ENCODE assay signal across 1 cellular context in the genomic region with DNA sequence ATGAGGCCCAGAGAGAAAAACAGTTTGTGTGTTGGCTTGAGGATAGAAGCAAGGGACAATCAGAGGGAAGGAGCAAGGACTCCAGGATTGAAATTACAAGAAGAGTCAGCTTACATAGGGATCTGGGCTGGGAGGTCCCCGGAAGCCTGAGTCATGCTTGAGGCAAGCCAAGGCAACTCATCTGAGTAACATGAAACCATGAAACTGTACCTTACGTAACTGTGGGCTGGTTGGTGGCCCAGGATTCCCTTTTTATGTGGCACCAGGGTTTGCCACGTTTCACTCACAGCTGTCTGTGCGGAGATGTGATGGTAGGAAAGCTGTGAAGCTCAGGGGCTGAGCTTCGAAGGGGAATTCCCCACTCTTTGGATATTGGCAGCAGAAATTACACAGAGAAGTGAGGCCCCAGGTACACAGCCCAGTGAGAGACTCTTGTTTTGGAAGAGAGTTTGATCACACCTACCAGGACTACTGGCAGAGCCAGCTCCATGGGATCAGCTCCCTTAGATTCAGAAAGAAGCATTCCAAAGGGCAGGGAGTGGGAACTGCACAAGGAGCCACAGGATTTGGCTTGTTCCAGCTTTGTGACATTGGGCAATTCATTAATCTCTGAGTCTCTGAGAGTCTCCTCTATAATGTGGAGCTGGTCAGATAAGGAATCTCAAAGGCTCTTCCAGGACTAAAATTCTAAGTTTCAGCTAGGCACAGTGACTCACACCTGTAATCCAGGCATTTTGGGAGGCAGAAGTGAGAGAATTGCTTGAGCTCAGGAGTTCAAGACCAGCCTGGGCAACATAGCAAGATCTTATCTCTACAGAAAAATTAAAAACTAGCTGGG.
TF ChIP-seq lines count a peak whose summit lies in the region.

No MANE protein-coding gene starts in this region.

TF ChIP-seq in GM12878, 131 proteins besides CTCF, POLR2A, EP300 and RAD21 (continued from another document):
- peak; percentile 37; the same call in 1 of the 2 replicates for TF ChIP-seq CREB1 (IDR thresholded peaks at IDR 0.05; ENCODE audit: low read depth)
- TF ChIP-seq SRF (IDR thresholded peaks at IDR 0.05; ENCODE audit: low read depth in 2 of 2, low read length in 2 of 2), result no peak
- no peak for TF ChIP-seq NFXL1 (IDR thresholded peaks at IDR 0.05; ENCODE audit: borderline replicate concordance)
- TF ChIP-seq KDM1A (IDR thresholded peaks at IDR 0.05; ENCODE audit: borderline replicate concordance), result no peak
- no peak for TF ChIP-seq SIX5 (IDR thresholded peaks at IDR 0.05; ENCODE audit: low read depth, low read length, severe bottlenecking)
- no peak for TF ChIP-seq STAT1 (conservative IDR thresholded peaks at IDR 0.05)
- TF ChIP-seq TAF1 (IDR thresholded peaks at IDR 0.05; ENCODE audit: borderline replicate concordance, low read depth, low read length), result no peak
- no peak for TF ChIP-seq SMAD5 (IDR thresholded peaks at IDR 0.05; ENCODE audit: low read depth)
- TF ChIP-seq RBBP5 (conservative IDR thresholded peaks at IDR 0.05), result no peak
- TF ChIP-seq SUPT20H (IDR thresholded peaks at IDR 0.05; ENCODE audit: borderline replicate concordance, control insufficient read depth, low read depth, low read length), result no peak
- TF ChIP-seq, protein P1, sequence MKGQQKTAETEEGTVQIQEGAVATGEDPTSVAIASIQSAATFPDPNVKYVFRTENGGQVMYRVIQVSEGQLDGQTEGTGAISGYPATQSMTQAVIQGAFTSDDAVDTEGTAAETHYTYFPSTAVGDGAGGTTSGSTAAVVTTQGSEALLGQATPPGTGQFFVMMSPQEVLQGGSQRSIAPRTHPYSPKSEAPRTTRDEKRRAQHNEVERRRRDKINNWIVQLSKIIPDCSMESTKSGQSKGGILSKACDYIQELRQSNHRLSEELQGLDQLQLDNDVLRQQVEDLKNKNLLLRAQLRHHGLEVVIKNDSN (IDR thresholded peaks at IDR 0.05; ENCODE audit: borderline replicate concordance, extremely low read length, insufficient read depth, low read depth, low read length), result no peak
- TF ChIP-seq, protein P2, sequence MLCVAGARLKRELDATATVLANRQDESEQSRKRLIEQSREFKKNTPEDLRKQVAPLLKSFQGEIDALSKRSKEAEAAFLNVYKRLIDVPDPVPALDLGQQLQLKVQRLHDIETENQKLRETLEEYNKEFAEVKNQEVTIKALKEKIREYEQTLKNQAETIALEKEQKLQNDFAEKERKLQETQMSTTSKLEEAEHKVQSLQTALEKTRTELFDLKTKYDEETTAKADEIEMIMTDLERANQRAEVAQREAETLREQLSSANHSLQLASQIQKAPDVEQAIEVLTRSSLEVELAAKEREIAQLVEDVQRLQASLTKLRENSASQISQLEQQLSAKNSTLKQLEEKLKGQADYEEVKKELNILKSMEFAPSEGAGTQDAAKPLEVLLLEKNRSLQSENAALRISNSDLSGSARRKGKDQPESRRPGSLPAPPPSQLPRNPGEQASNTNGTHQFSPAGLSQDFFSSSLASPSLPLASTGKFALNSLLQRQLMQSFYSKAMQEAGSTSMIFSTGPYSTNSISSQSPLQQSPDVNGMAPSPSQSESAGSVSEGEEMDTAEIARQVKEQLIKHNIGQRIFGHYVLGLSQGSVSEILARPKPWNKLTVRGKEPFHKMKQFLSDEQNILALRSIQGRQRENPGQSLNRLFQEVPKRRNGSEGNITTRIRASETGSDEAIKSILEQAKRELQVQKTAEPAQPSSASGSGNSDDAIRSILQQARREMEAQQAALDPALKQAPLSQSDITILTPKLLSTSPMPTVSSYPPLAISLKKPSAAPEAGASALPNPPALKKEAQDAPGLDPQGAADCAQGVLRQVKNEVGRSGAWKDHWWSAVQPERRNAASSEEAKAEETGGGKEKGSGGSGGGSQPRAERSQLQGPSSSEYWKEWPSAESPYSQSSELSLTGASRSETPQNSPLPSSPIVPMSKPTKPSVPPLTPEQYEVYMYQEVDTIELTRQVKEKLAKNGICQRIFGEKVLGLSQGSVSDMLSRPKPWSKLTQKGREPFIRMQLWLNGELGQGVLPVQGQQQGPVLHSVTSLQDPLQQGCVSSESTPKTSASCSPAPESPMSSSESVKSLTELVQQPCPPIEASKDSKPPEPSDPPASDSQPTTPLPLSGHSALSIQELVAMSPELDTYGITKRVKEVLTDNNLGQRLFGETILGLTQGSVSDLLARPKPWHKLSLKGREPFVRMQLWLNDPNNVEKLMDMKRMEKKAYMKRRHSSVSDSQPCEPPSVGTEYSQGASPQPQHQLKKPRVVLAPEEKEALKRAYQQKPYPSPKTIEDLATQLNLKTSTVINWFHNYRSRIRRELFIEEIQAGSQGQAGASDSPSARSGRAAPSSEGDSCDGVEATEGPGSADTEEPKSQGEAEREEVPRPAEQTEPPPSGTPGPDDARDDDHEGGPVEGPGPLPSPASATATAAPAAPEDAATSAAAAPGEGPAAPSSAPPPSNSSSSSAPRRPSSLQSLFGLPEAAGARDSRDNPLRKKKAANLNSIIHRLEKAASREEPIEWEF (IDR thresholded peaks at IDR 0.05; ENCODE audit: insufficient replicate concordance, low read depth, low read length), result no peak
- TF ChIP-seq NFIC (IDR thresholded peaks at IDR 0.05; ENCODE audit: low read depth, low read length), result peak; percentile 39; the same call in 1 of the 2 replicates
- no peak for TF ChIP-seq ESRRA (IDR thresholded peaks at IDR 0.05; ENCODE audit: low read length)
- TF ChIP-seq STAT3 (IDR thresholded peaks at IDR 0.05; ENCODE audit: low read depth, low read length), result no peak
- TF ChIP-seq MYB (IDR thresholded peaks at IDR 0.05; ENCODE audit: borderline replicate concordance, low read depth, low read length), result no peak
- TF ChIP-seq, protein P3, sequence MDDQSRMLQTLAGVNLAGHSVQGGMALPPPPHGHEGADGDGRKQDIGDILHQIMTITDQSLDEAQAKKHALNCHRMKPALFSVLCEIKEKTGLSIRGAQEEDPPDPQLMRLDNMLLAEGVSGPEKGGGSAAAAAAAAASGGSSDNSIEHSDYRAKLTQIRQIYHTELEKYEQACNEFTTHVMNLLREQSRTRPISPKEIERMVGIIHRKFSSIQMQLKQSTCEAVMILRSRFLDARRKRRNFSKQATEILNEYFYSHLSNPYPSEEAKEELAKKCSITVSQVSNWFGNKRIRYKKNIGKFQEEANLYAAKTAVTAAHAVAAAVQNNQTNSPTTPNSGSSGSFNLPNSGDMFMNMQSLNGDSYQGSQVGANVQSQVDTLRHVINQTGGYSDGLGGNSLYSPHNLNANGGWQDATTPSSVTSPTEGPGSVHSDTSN (IDR thresholded peaks at IDR 0.05; ENCODE audit: insufficient replicate concordance, low read depth, low read length), result no peak
TF ChIP-seq in GM12878: peak in this region for 23.
